16 cellular contexts compared by ENCODE assay signal in the genomic region with DNA sequence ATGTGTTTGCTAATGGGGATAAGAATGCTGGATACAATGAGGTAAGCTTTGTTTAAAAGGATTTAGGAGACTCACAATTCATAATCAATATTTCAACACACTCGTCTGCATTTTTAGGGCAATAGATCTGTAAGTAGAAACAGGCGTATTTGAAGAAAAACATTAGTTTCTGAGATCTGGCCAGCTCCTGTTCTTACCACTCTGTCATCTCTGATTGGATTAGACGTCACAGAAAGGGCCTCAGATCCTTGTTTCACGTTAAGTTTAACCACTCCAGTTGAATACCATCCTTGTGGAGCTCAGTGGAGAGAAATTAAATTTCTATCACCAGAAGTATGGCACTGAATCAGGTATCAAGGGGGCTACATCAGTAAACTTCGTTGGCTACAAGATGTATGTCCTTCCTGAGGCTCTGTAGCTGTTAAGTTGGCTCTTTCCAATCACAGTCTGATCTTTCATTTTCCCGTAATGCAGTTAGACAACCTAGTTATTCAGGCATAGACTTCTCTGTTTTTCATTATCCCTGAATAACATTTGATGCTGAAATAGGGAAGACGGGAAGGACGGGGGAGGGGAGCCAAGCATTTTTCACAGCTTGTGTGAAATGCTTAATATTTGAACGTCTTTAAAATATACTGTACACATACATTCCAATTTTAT.
DNase-seq lines count a peak whose midpoint lies in the region; ATAC-seq and TF ChIP-seq lines count a peak whose summit lies in the region.
"Had no signal": no experiment of that assay in that cellular context is flagged by ENCODE, and none has a peak within 500 bp of the region (broad histone marks: within the 10 kb centered on the region; RNA-seq: fewer than 3 reads in every experiment).

No MANE protein-coding gene starts in this region.

- H3K4me1 Mint-ChIP-seq in brain (peaks cover 63% of the 10 kb centered on the region), immature natural killer cell (no peaks in the 10 kb centered on the region)
- H3K4me1 Mint-ChIP-seq in activated T-helper 1 cell treated with anti-CD3 and anti-CD28 coated beads, Interleukin-12 subunit alpha, Interleukin-12 subunit beta, Interleukin-2, Interleukin-4 antibody, amounts not matched to agents 30 ng/mL and 10 ng/mL and 1 ng/mL, durations not matched to agents 14 hours and 24 hours and 36 hours (ENCODE audit: low read depth) = no peaks in the 10 kb centered on the region
- H3K4me1 Mint-ChIP-seq: B cell; CD4-positive, CD25-positive, alpha-beta regulatory T cell had no signal

- no peak overlapping the region for H2BK15ac ChIP-seq in mesenchymal stem cell (ENCODE audit: low read depth, poor library complexity, severe bottlenecking)

- POLR2A ChIA-PET in SK-N-SH (lab: Yijun Ruan, JAX) = interaction anchor here (0.7 to 1.6 kb wide), 4 partner anchors 10 to 222 kb away, joined by 3 to 4 read pairs (median 4); no protein-coding TSS in a partner anchor

- H3K4me1 ChIP-seq in SK-N-SH (ENCODE audit: control insufficient read depth in 1 of 2, insufficient read depth in 2 of 2, low read depth in 1 of 2, low read length in 1 of 2) (peaks cover 6 to 68% of the 10 kb centered on the region in 2 experiments; a peak in 3 of 4 replicates), mesenchymal stem cell (ENCODE audit: control insufficient read depth, insufficient read depth, low read depth, low read length) (peaks cover 2% of the 10 kb centered on the region), gastroesophageal sphincter (peaks cover 0 to 20% (median 0%) of the 10 kb centered on the region in 3 donors)

- H2BK12ac ChIP-seq in mesenchymal stem cell (ENCODE audit: low read length in 2 of 2) = no peak overlapping the region

- H3K9me2 ChIP-seq in SK-N-SH = no peaks in the 10 kb centered on the region

- peaks cover 9% of the 10 kb centered on the region for H3F3A ChIP-seq in SK-N-SH (replicated peaks; ENCODE audit: insufficient read depth)

- no peaks in the 10 kb centered on the region for H3K36me3 ChIP-seq in SK-N-SH (replicated peaks in 1 of 2; ENCODE audit: control insufficient read depth in 1 of 2, insufficient read depth in 2 of 2, low read length in 1 of 2)
- no peaks in the 10 kb centered on the region for H3K36me3 ChIP-seq in mesenchymal stem cell (ENCODE audit: control insufficient read depth in 1 of 2, insufficient read depth in 2 of 2, low read depth in 1 of 2, low read length in 2 of 2)
- no peaks in the 10 kb centered on the region for H3K36me3 ChIP-seq in gastroesophageal sphincter

- no peak overlapping the region for H3K23ac ChIP-seq in mesenchymal stem cell (ENCODE audit: low read length in 2 of 2)

- no peak overlapping the region for H2BK120ac ChIP-seq in mesenchymal stem cell (ENCODE audit: low read depth, low read length)

- peaks cover 3% of the 10 kb centered on the region for H3K36me3 Mint-ChIP-seq in brain
- H3K36me3 Mint-ChIP-seq in immature natural killer cell = no peaks in the 10 kb centered on the region
- H3K36me3 Mint-ChIP-seq in activated T-helper 1 cell treated with anti-CD3 and anti-CD28 coated beads, Interleukin-12 subunit alpha, Interleukin-12 subunit beta, Interleukin-2, Interleukin-4 antibody, amounts not matched to agents 30 ng/mL and 10 ng/mL and 1 ng/mL, durations not matched to agents 14 hours and 24 hours and 36 hours (ENCODE audit: low read depth) = no peaks in the 10 kb centered on the region
- H3K36me3 Mint-ChIP-seq: CD4-positive, CD25-positive, alpha-beta regulatory T cell had no signal

- no peak for TF ChIP-seq POLR2A in gastroesophageal sphincter (IDR thresholded peaks at IDR 0.05)

- peak overlapping the region in 1 of 5 experiments; percentile 41 for H3K4me3 Mint-ChIP-seq in brain
- no peak overlapping the region for H3K4me3 Mint-ChIP-seq in immature natural killer cell
- no peak overlapping the region for H3K4me3 Mint-ChIP-seq in activated T-helper 1 cell treated with anti-CD3 and anti-CD28 coated beads, Interleukin-12 subunit alpha, Interleukin-12 subunit beta, Interleukin-2, Interleukin-4 antibody, amounts not matched to agents 30 ng/mL and 10 ng/mL and 1 ng/mL, durations not matched to agents 14 hours and 24 hours and 36 hours
- H3K4me3 Mint-ChIP-seq: B cell; CD4-positive, CD25-positive, alpha-beta regulatory T cell; GM23338 had no signal

- H3K9me3 ChIP-seq in SK-N-SH (no peaks in the 10 kb centered on the region), mesenchymal stem cell (ENCODE audit: control insufficient read depth, low read length) (no peaks in the 10 kb centered on the region), gastroesophageal sphincter (no peaks in the 10 kb centered on the region)
- H3K9me3 ChIP-seq: Caco-2 had no signal

- WGBS in SK-N-SH (ENCODE audit: low lambda C conversion rate) = 29% methylated on average over 9 of the region's 9 CpGs
- WGBS in mesenchymal stem cell = 80% methylated on average over 4 of the region's 9 CpGs
- WGBS in gastroesophageal sphincter (ENCODE audit: low coverage in 1 of 2), 2 donors = 76 to 83% methylated on average over 8 to 9 of the region's 9 CpGs

- ATAC-seq in GM18861 (IDR thresholded peaks at IDR 0.05; ENCODE audit: unreplicated experiment) (no peak), gastroesophageal sphincter (no peak)
- ATAC-seq: GM23338 had no signal

- TF ChIP-seq RAD21 in SK-N-SH (IDR thresholded peaks at IDR 0.05; ENCODE audit: low read length) = peak; percentile 45

- H3K4me3 ChIP-seq in AG10803 (ENCODE audit: low read length) (no peak overlapping the region), SK-N-SH (ENCODE audit: low read depth in 2 of 2, low read length in 1 of 2) (no peak overlapping the region), mesenchymal stem cell (ENCODE audit: insufficient read depth in 1 of 2, low read depth in 1 of 2, low read length in 2 of 2) (no peak overlapping the region), gastroesophageal sphincter (no peak overlapping the region)
- H3K4me3 ChIP-seq: GM23338 had no signal

- H3K9ac ChIP-seq in SK-N-SH = no peak overlapping the region
- H3K9ac ChIP-seq in mesenchymal stem cell (ENCODE audit: low read length) = peak overlapping the region; percentile 25

- no peak overlapping the region for H3K14ac ChIP-seq in mesenchymal stem cell (ENCODE audit: low read length in 2 of 2)

- no peak overlapping the region for H2AK5ac ChIP-seq in mesenchymal stem cell (ENCODE audit: low read length, severe bottlenecking)

- no peak overlapping the region for H4K91ac ChIP-seq in mesenchymal stem cell (ENCODE audit: low read length)

- H4K20me1 ChIP-seq in SK-N-SH (ENCODE audit: insufficient read depth) = no peaks in the 10 kb centered on the region

- peak overlapping the region in 4 of 5 experiments; percentile 10 to 82 (median 28) for H3K27ac Mint-ChIP-seq in brain
- no peak overlapping the region for H3K27ac Mint-ChIP-seq in immature natural killer cell
- H3K27ac Mint-ChIP-seq in activated T-helper 1 cell treated with anti-CD3 and anti-CD28 coated beads, Interleukin-12 subunit alpha, Interleukin-12 subunit beta, Interleukin-2, Interleukin-4 antibody, amounts not matched to agents 30 ng/mL and 10 ng/mL and 1 ng/mL, durations not matched to agents 14 hours and 24 hours and 36 hours = no peak overlapping the region
- H3K27ac Mint-ChIP-seq: B cell, GM23338 had no signal

- H3K4me2 ChIP-seq in SK-N-SH (no peak overlapping the region), mesenchymal stem cell (ENCODE audit: low read length, poor library complexity, severe bottlenecking) (no peak overlapping the region)
- H3K4me2 ChIP-seq: GM23338 had no signal

- H3K9me3 Mint-ChIP-seq in brain = no peaks in the 10 kb centered on the region
- no peaks in the 10 kb centered on the region for H3K9me3 Mint-ChIP-seq in immature natural killer cell
- no peaks in the 10 kb centered on the region for H3K9me3 Mint-ChIP-seq in activated T-helper 1 cell treated with anti-CD3 and anti-CD28 coated beads, Interleukin-12 subunit alpha, Interleukin-12 subunit beta, Interleukin-2, Interleukin-4 antibody, amounts not matched to agents 30 ng/mL and 10 ng/mL and 1 ng/mL, durations not matched to agents 14 hours and 24 hours and 36 hours
- H3K9me3 Mint-ChIP-seq: GM23338 had no signal

- H3K4ac ChIP-seq in mesenchymal stem cell (ENCODE audit: low read depth in 1 of 2, low read length in 2 of 2) = no peak overlapping the region

- TF ChIP-seq CTCF in AG10803 (conservative IDR thresholded peaks at IDR 0.05; ENCODE audit: low read length) = no peak
- no peak for TF ChIP-seq CTCF in SK-N-SH (IDR thresholded peaks at IDR 0.05)
- TF ChIP-seq CTCF in brain (conservative IDR thresholded peaks at IDR 0.05) = no peak
- no peak for TF ChIP-seq CTCF in gastroesophageal sphincter (IDR thresholded peaks at IDR 0.05)

- no peaks in the 10 kb centered on the region for H3K79me2 ChIP-seq in SK-N-SH (ENCODE audit: insufficient read depth)

- peak in 1 of 2 experiments; percentile 97; a peak in 2 of 4 replicates for TF ChIP-seq EP300 in SK-N-SH (IDR thresholded peaks at IDR 0.05; ENCODE audit: borderline replicate concordance in 1 of 2, low read depth in 1 of 2, low read length in 1 of 2)
- TF ChIP-seq EP300 in gastroesophageal sphincter (IDR thresholded peaks at IDR 0.05) = no peak

- CTCF ChIA-PET in SK-N-SH (lab: Yijun Ruan, JAX) = interaction anchor here (0.7 to 1.3 kb wide), 7 partner anchors 9 to 430 kb away, joined by 3 to 7 read pairs (median 3); no protein-coding TSS in a partner anchor

- H3K27ac ChIP-seq in SK-N-SH (ENCODE audit: low read depth in 2 of 2, low read length in 1 of 2) (peak overlapping the region; percentile 45 to 99; a peak in 3 of 4 replicates), mesenchymal stem cell (ENCODE audit: low read length, poor library complexity, severe bottlenecking) (no peak overlapping the region), gastroesophageal sphincter (no peak overlapping the region)

- no peak overlapping the region for H2BK5ac ChIP-seq in mesenchymal stem cell (ENCODE audit: low read depth, low read length, poor library complexity, severe bottlenecking)

- no peak overlapping the region for H4K8ac ChIP-seq in mesenchymal stem cell (ENCODE audit: low read length)

- H3K27me3 ChIP-seq in SK-N-SH (ENCODE audit: insufficient read depth) (no peaks in the 10 kb centered on the region), mesenchymal stem cell (ENCODE audit: control insufficient read depth in 1 of 2, insufficient read depth in 1 of 2, low read length in 2 of 2) (no peaks in the 10 kb centered on the region), gastroesophageal sphincter (no peaks in the 10 kb centered on the region)

- H3K27me3 Mint-ChIP-seq in brain (no peaks in the 10 kb centered on the region), immature natural killer cell (ENCODE audit: low read depth in 3 of 3) (peaks cover 0 to 5% (median 4%) of the 10 kb centered on the region in 3 donors)
- no peaks in the 10 kb centered on the region for H3K27me3 Mint-ChIP-seq in activated T-helper 1 cell treated with anti-CD3 and anti-CD28 coated beads, Interleukin-12 subunit alpha, Interleukin-12 subunit beta, Interleukin-2, Interleukin-4 antibody, amounts not matched to agents 30 ng/mL and 10 ng/mL and 1 ng/mL, durations not matched to agents 14 hours and 24 hours and 36 hours (ENCODE audit: insufficient read depth)
- H3K27me3 Mint-ChIP-seq: B cell; CD4-positive, CD25-positive, alpha-beta regulatory T cell had no signal

- DNase-seq in AG10803 (ENCODE audit: low read depth) = peak; percentile 34
- DNase-seq in SK-N-SH = peak; percentile 58
- no peak for DNase-seq in mesenchymal stem cell
- no peak for DNase-seq in immature natural killer cell
- no peak for DNase-seq in activated T-helper 1 cell treated with anti-CD3 and anti-CD28 coated beads, Interleukin-12 subunit alpha, Interleukin-12 subunit beta, Interleukin-2, Interleukin-4 antibody, amounts not matched to agents 30 ng/mL and 10 ng/mL and 1 ng/mL, durations not matched to agents 14 hours and 24 hours and 36 hours (ENCODE audit: low spot score)
- DNase-seq: 8988T; C1 segment of cervical spinal cord; Caco-2; CD4-positive, CD25-positive, alpha-beta regulatory T cell; HCEC 1CT; IMR-90 had no signal

- H2AFZ ChIP-seq in SK-N-SH (ENCODE audit: low read depth) (no peak overlapping the region), mesenchymal stem cell (ENCODE audit: low read depth, low read length) (no peak overlapping the region)

- H3K18ac ChIP-seq in mesenchymal stem cell (ENCODE audit: low read depth in 1 of 2, low read length in 2 of 2) = no peak overlapping the region

- H3K79me1 ChIP-seq in mesenchymal stem cell (replicated peaks; ENCODE audit: low read length, poor library complexity, severe bottlenecking) = no peaks in the 10 kb centered on the region

- intact Hi-C loops in activated T-helper 1 cell treated with anti-CD3 and anti-CD28 coated beads, Interleukin-12 subunit alpha, Interleukin-12 subunit beta, Interleukin-2, Interleukin-4 antibody, amounts not matched to agents 30 ng/mL and 10 ng/mL and 1 ng/mL, durations not matched to agents 14 hours and 24 hours and 36 hours (cut with micrococcal nuclease) = no loop called here

Comparison
In these comparisons a context has a peak if more than half of its experiments do, and no peak if none do; other contexts are left out.
1. DNase-seq: peak in AG10803 (single experiment) and SK-N-SH (single experiment); none in mesenchymal stem cell (single experiment), immature natural killer cell (0 of 3) and activated T-helper 1 cell treated with anti-CD3 and anti-CD28 coated beads, Interleukin-12 subunit alpha, Interleukin-12 subunit beta, Interleukin-2, Interleukin-4 antibody, amounts not matched to agents 30 ng/mL and 10 ng/mL and 1 ng/mL, durations not matched to agents 14 hours and 24 hours and 36 hours (single experiment).
2. H3K27ac ChIP-seq: peak in SK-N-SH (2 of 2); none in mesenchymal stem cell (single experiment) and gastroesophageal sphincter (0 of 4).
3. H3K27ac Mint-ChIP-seq: peak in brain (4 of 5); none in immature natural killer cell (0 of 6) and activated T-helper 1 cell treated with anti-CD3 and anti-CD28 coated beads, Interleukin-12 subunit alpha, Interleukin-12 subunit beta, Interleukin-2, Interleukin-4 antibody, amounts not matched to agents 30 ng/mL and 10 ng/mL and 1 ng/mL, durations not matched to agents 14 hours and 24 hours and 36 hours (single experiment).